In the genomic region with DNA sequence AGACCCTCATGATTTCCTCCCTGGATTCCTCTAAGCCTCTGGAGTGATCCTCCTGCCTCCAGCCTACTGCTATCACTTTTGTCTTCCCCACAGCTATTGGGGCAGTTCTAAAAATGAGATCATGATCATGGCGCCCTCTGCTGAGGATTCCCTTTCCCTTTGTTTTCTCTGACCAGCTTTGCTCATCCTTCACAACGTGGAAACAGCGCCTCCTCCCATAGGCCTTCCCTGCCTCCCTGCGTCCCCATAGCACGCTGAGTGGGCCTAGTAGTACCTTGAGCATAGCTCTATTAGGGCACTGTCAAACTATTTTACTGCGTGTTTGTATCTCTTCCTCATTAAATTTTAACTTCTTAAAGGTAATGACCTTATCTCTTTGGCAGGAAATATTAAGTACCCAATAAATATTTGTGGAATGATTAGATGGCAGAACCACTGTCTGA, we compare ENCODE assay signal across 1 cellular context.
A peak's percentile ranks its signal among the peaks of the same experiment; 100 is the strongest.
TF ChIP-seq lines count a peak whose summit lies in the region.

No MANE protein-coding gene starts in this region.

TF ChIP-seq in HepG2, 621 proteins besides CTCF, POLR2A, EP300 and RAD21 (continued from another document and continues in another):
- TF ChIP-seq, protein P1, sequence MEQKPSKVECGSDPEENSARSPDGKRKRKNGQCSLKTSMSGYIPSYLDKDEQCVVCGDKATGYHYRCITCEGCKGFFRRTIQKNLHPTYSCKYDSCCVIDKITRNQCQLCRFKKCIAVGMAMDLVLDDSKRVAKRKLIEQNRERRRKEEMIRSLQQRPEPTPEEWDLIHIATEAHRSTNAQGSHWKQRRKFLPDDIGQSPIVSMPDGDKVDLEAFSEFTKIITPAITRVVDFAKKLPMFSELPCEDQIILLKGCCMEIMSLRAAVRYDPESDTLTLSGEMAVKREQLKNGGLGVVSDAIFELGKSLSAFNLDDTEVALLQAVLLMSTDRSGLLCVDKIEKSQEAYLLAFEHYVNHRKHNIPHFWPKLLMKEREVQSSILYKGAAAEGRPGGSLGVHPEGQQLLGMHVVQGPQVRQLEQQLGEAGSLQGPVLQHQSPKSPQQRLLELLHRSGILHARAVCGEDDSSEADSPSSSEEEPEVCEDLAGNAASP (CRISPR knock-in tag; IDR thresholded peaks at IDR 0.05; ENCODE audit: borderline replicate concordance) = peak; percentile 53; the same call in 1 of the 2 replicates
- TF ChIP-seq SOX5 (CRISPR knock-in tag; IDR thresholded peaks at IDR 0.05; ENCODE audit: borderline replicate concordance) (0 out of 2 replicates have a peak, but pooled peaks have one; percentile 35), FOXA3 (CRISPR knock-in tag; IDR thresholded peaks at IDR 0.05) (peak; percentile 50; the same call in 1 of the 2 replicates), ZFX (CRISPR knock-in tag; IDR thresholded peaks at IDR 0.05; ENCODE audit: low read depth) (peak; percentile 83), MAZ (IDR thresholded peaks at IDR 0.05; ENCODE audit: borderline replicate concordance, low read depth, low read length) (no peak), MAZ (CRISPR knock-in tag; IDR thresholded peaks at IDR 0.05; ENCODE audit: low read depth) (peak; percentile 38; the same call in 1 of the 2 replicates), YEATS2 (CRISPR knock-in tag; IDR thresholded peaks at IDR 0.05; ENCODE audit: borderline replicate concordance) (peak; percentile 46; the same call in 1 of the 2 replicates), KDM2A (CRISPR knock-in tag; IDR thresholded peaks at IDR 0.05; ENCODE audit: borderline replicate concordance, low read depth) (peak; percentile 69), SSRP1 (CRISPR knock-in tag; IDR thresholded peaks at IDR 0.05) (0 out of 2 replicates have a peak, but pooled peaks have one; percentile 35), ELF3 (CRISPR knock-in tag; IDR thresholded peaks at IDR 0.05) (0 out of 2 replicates have a peak, but pooled peaks have one; percentile 49), STAG1 (CRISPR knock-in tag; IDR thresholded peaks at IDR 0.05) (peak; percentile 98), JUNB (CRISPR knock-in tag; IDR thresholded peaks at IDR 0.05; ENCODE audit: borderline replicate concordance) (no peak), ZNF331 (CRISPR knock-in tag; IDR thresholded peaks at IDR 0.05) (peak; percentile 70), BORCS8-MEF2B (CRISPR knock-in tag; IDR thresholded peaks at IDR 0.05) (0 out of 2 replicates have a peak, but pooled peaks have one; percentile 39), FOSL2 (CRISPR knock-in tag; IDR thresholded peaks at IDR 0.05) (peak; percentile 47; the same call in 1 of the 2 replicates), SMC3 (IDR thresholded peaks at IDR 0.05; ENCODE audit: low read length) (peak; percentile 98), SP1 (IDR thresholded peaks at IDR 0.05) (no peak), SP1 (CRISPR knock-in tag; IDR thresholded peaks at IDR 0.05) (no peak), ZNF879 (CRISPR knock-in tag; IDR thresholded peaks at IDR 0.05) (peak; percentile 30; the same call in 1 of the 2 replicates), SOX6 (IDR thresholded peaks at IDR 0.05) (no peak), SOX6 (CRISPR knock-in tag; IDR thresholded peaks at IDR 0.05) (peak; percentile 58; the same call in 1 of the 2 replicates), ONECUT2 (CRISPR knock-in tag; IDR thresholded peaks at IDR 0.05) (no peak), REPIN1 (CRISPR knock-in tag; IDR thresholded peaks at IDR 0.05; ENCODE audit: borderline replicate concordance, low read depth) (peak; percentile 74; the same call in 1 of the 2 replicates), POGZ (CRISPR knock-in tag; IDR thresholded peaks at IDR 0.05) (peak; percentile 39; the same call in 1 of the 2 replicates), ZNF605 (CRISPR knock-in tag; IDR thresholded peaks at IDR 0.05) (0 out of 2 replicates have a peak, but pooled peaks have one; percentile 43), TSC22D2 (CRISPR knock-in tag; IDR thresholded peaks at IDR 0.05; ENCODE audit: borderline replicate concordance) (0 out of 2 replicates have a peak, but pooled peaks have one; percentile 31), ZNF644 (CRISPR knock-in tag; IDR thresholded peaks at IDR 0.05; ENCODE audit: low read depth) (peak; percentile 69), SALL1 (CRISPR knock-in tag; IDR thresholded peaks at IDR 0.05) (peak; percentile 45; the same call in 1 of the 2 replicates), TEAD3 (CRISPR knock-in tag; optimal IDR thresholded peaks at IDR 0.05; ENCODE audit: borderline replicate concordance) (peak; percentile 50), GTF2F1 (IDR thresholded peaks at IDR 0.05; ENCODE audit: low read length) (no peak), ZMYM4 (CRISPR knock-in tag; IDR thresholded peaks at IDR 0.05) (peak; percentile 53), TARDBP (CRISPR knock-in tag; IDR thresholded peaks at IDR 0.05) (0 out of 2 replicates have a peak, but pooled peaks have one; percentile 65), THAP11 (CRISPR knock-in tag; IDR thresholded peaks at IDR 0.05) (peak; percentile 46; the same call in 1 of the 2 replicates), HMGA1 (CRISPR knock-in tag; conservative IDR thresholded peaks at IDR 0.05) (no peak)
- TF ChIP-seq, protein P2, sequence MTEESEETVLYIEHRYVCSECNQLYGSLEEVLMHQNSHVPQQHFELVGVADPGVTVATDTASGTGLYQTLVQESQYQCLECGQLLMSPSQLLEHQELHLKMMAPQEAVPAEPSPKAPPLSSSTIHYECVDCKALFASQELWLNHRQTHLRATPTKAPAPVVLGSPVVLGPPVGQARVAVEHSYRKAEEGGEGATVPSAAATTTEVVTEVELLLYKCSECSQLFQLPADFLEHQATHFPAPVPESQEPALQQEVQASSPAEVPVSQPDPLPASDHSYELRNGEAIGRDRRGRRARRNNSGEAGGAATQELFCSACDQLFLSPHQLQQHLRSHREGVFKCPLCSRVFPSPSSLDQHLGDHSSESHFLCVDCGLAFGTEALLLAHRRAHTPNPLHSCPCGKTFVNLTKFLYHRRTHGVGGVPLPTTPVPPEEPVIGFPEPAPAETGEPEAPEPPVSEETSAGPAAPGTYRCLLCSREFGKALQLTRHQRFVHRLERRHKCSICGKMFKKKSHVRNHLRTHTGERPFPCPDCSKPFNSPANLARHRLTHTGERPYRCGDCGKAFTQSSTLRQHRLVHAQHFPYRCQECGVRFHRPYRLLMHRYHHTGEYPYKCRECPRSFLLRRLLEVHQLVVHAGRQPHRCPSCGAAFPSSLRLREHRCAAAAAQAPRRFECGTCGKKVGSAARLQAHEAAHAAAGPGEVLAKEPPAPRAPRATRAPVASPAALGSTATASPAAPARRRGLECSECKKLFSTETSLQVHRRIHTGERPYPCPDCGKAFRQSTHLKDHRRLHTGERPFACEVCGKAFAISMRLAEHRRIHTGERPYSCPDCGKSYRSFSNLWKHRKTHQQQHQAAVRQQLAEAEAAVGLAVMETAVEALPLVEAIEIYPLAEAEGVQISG (CRISPR knock-in tag; IDR thresholded peaks at IDR 0.05) = 0 out of 2 replicates have a peak, but pooled peaks have one; percentile 14
- TF ChIP-seq, protein P3, sequence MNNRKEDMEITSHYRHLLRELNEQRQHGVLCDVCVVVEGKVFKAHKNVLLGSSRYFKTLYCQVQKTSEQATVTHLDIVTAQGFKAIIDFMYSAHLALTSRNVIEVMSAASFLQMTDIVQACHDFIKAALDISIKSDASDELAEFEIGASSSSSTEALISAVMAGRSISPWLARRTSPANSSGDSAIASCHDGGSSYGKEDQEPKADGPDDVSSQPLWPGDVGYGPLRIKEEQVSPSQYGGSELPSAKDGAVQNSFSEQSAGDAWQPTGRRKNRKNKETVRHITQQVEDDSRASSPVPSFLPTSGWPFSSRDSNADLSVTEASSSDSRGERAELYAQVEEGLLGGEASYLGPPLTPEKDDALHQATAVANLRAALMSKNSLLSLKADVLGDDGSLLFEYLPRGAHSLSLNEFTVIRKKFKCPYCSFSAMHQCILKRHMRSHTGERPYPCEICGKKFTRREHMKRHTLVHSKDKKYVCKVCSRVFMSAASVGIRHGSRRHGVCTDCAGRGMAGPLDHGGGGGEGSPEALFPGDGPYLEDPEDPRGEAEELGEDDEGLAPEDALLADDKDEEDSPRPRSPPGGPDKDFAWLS (CRISPR knock-in tag; IDR thresholded peaks at IDR 0.05; ENCODE audit: borderline replicate concordance) = no peak
- TF ChIP-seq, protein P4, sequence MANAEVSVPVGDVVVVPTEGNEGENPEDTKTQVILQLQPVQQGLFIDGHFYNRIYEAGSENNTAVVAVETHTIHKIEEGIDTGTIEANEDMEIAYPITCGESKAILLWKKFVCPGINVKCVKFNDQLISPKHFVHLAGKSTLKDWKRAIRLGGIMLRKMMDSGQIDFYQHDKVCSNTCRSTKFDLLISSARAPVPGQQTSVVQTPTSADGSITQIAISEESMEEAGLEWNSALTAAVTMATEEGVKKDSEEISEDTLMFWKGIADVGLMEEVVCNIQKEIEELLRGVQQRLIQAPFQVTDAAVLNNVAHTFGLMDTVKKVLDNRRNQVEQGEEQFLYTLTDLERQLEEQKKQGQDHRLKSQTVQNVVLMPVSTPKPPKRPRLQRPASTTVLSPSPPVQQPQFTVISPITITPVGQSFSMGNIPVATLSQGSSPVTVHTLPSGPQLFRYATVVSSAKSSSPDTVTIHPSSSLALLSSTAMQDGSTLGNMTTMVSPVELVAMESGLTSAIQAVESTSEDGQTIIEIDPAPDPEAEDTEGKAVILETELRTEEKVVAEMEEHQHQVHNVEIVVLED (CRISPR knock-in tag; IDR thresholded peaks at IDR 0.05; ENCODE audit: borderline replicate concordance) = no peak
- TF ChIP-seq, protein P5, sequence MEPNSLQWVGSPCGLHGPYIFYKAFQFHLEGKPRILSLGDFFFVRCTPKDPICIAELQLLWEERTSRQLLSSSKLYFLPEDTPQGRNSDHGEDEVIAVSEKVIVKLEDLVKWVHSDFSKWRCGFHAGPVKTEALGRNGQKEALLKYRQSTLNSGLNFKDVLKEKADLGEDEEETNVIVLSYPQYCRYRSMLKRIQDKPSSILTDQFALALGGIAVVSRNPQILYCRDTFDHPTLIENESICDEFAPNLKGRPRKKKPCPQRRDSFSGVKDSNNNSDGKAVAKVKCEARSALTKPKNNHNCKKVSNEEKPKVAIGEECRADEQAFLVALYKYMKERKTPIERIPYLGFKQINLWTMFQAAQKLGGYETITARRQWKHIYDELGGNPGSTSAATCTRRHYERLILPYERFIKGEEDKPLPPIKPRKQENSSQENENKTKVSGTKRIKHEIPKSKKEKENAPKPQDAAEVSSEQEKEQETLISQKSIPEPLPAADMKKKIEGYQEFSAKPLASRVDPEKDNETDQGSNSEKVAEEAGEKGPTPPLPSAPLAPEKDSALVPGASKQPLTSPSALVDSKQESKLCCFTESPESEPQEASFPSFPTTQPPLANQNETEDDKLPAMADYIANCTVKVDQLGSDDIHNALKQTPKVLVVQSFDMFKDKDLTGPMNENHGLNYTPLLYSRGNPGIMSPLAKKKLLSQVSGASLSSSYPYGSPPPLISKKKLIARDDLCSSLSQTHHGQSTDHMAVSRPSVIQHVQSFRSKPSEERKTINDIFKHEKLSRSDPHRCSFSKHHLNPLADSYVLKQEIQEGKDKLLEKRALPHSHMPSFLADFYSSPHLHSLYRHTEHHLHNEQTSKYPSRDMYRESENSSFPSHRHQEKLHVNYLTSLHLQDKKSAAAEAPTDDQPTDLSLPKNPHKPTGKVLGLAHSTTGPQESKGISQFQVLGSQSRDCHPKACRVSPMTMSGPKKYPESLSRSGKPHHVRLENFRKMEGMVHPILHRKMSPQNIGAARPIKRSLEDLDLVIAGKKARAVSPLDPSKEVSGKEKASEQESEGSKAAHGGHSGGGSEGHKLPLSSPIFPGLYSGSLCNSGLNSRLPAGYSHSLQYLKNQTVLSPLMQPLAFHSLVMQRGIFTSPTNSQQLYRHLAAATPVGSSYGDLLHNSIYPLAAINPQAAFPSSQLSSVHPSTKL (CRISPR knock-in tag; IDR thresholded peaks at IDR 0.05) = peak; percentile 45; the same call in 1 of the 2 replicates
- TF ChIP-seq, protein P6, sequence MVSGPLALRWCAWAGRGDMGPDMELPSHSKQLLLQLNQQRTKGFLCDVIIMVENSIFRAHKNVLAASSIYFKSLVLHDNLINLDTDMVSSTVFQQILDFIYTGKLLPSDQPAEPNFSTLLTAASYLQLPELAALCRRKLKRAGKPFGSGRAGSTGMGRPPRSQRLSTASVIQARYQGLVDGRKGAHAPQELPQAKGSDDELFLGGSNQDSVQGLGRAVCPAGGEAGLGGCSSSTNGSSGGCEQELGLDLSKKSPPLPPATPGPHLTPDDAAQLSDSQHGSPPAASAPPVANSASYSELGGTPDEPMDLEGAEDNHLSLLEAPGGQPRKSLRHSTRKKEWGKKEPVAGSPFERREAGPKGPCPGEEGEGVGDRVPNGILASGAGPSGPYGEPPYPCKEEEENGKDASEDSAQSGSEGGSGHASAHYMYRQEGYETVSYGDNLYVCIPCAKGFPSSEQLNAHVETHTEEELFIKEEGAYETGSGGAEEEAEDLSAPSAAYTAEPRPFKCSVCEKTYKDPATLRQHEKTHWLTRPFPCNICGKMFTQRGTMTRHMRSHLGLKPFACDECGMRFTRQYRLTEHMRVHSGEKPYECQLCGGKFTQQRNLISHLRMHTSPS (CRISPR knock-in tag; IDR thresholded peaks at IDR 0.05; ENCODE audit: low read depth) = no peak
- TF ChIP-seq, protein P7, sequence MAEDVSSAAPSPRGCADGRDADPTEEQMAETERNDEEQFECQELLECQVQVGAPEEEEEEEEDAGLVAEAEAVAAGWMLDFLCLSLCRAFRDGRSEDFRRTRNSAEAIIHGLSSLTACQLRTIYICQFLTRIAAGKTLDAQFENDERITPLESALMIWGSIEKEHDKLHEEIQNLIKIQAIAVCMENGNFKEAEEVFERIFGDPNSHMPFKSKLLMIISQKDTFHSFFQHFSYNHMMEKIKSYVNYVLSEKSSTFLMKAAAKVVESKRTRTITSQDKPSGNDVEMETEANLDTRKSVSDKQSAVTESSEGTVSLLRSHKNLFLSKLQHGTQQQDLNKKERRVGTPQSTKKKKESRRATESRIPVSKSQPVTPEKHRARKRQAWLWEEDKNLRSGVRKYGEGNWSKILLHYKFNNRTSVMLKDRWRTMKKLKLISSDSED (CRISPR knock-in tag; IDR thresholded peaks at IDR 0.05) = no peak
- TF ChIP-seq, protein P8, sequence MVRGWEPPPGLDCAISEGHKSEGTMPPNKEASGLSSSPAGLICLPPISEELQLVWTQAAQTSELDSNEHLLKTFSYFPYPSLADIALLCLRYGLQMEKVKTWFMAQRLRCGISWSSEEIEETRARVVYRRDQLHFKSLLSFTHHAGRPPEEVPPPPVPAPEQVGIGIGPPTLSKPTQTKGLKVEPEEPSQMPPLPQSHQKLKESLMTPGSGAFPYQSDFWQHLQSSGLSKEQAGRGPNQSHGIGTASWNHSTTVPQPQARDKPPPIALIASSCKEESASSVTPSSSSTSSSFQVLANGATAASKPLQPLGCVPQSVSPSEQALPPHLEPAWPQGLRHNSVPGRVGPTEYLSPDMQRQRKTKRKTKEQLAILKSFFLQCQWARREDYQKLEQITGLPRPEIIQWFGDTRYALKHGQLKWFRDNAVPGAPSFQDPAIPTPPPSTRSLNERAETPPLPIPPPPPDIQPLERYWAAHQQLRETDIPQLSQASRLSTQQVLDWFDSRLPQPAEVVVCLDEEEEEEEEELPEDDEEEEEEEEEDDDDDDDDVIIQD (CRISPR knock-in tag; IDR thresholded peaks at IDR 0.05; ENCODE audit: low read depth) = 0 out of 2 replicates have a peak, but pooled peaks have one; percentile 52
- TF ChIP-seq, protein P9, sequence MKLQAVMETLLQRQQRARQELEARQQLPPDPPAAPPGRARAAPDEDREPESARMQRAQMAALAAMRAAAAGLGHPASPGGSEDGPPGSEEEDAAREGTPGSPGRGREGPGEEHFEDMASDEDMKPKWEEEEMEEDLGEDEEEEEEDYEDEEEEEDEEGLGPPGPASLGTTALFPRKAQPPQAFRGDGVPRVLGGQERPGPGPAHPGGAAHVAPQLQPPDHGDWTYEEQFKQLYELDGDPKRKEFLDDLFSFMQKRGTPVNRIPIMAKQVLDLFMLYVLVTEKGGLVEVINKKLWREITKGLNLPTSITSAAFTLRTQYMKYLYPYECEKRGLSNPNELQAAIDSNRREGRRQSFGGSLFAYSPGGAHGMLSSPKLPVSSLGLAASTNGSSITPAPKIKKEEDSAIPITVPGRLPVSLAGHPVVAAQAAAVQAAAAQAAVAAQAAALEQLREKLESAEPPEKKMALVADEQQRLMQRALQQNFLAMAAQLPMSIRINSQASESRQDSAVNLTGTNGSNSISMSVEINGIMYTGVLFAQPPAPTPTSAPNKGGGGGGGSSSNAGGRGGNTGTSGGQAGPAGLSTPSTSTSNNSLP (IDR thresholded peaks at IDR 0.05; ENCODE audit: low read depth, low read length) = peak; percentile 61; the same call in 1 of the 2 replicates
